In genomic region chr10:42953684-42954674, GRCh38 we compare ENCODE assay signal across 21 cellular contexts.
DNase-seq lines count a peak whose midpoint lies in the region; TF ChIP-seq lines count a peak whose summit lies in the region.
"Had no signal": no experiment of that assay in that cellular context is flagged by ENCODE, and none has a peak within 500 bp of the region (broad histone marks: within the 10 kb centered on the region; RNA-seq: fewer than 3 reads in every experiment).

No MANE protein-coding gene starts in this region.

- H3K4me3 Mint-ChIP-seq in endothelial cell (ENCODE audit: unreplicated experiment) (peak overlapping the region; percentile 42), osteocyte (ENCODE audit: unreplicated experiment) (no peak overlapping the region)
- H3K4me3 Mint-ChIP-seq: activated naive CD8-positive, alpha-beta T cell; CD8-positive, alpha-beta memory T cell had no signal

- H3K36me3 Mint-ChIP-seq in endothelial cell (ENCODE audit: low read depth, unreplicated experiment) (no peaks in the 10 kb centered on the region), osteocyte (ENCODE audit: unreplicated experiment) (no peaks in the 10 kb centered on the region)
- H3K36me3 Mint-ChIP-seq: activated naive CD8-positive, alpha-beta T cell; CD8-positive, alpha-beta memory T cell had no signal

- H3K4me1 Mint-ChIP-seq in endothelial cell (ENCODE audit: unreplicated experiment) (peaks cover 8% of the 10 kb centered on the region), osteocyte (ENCODE audit: unreplicated experiment) (peaks cover 14% of the 10 kb centered on the region)
- H3K4me1 Mint-ChIP-seq: CD8-positive, alpha-beta memory T cell had no signal

- DNase-seq in AG20443 (ENCODE audit: low spot score), result peak; percentile 3
- DNase-seq in endothelial cell (ENCODE audit: low spot score), result peak; percentile 1
- DNase-seq in osteocyte (ENCODE audit: extremely low spot score, unreplicated experiment), result peak; percentile 72
- DNase-seq in NCI-H1105 treated with DMSO at 0.1 percent for 48 hours (lab: John Stamatoyannopoulos, UW), result no peak
- no peak for DNase-seq in GM10248 (ENCODE audit: extremely low spot score)
- DNase-seq in SJCRH30, result no peak
- DNase-seq: activated CD4-positive, alpha-beta T cell treated with anti-CD3 and anti-CD28 coated beads, Interleukin-2, amount 50 U/mL, for 48 hours; CD8-positive, alpha-beta memory T cell; effector CD8-positive, alpha-beta T cell; foreskin melanocyte; hippocampal formation; MM.1S; NCI-H1436; NCI-H2107; NCI-H510A; NK-92 treated with Interleukin-12 subunit alpha and Interleukin-12 subunit beta, amount 100 ng/mL, for 24 hours; occipital lobe; stimulated activated CD4-positive, alpha-beta T cell treated with anti-CD3 and anti-CD28 coated beads, Interleukin-15, amount 100 ng/mL, for 24 hours; uterus had no signal

- H3K9me3 ChIP-seq in BLaER1 treated with 17β-estradiol and CSF1 and Interleukin-3, amounts not matched to agents 10 nM and 100 nM (replicated peaks in 1 of 11), result peaks cover 0 to 19% (median 8%) of the 10 kb centered on the region in 11 experiments; a peak in 11 of 22 replicates
- H3K9me3 ChIP-seq in SJCRH30 (replicated peaks), result no peaks in the 10 kb centered on the region
- H3K9me3 ChIP-seq: uterus had no signal

- H3K4me2 ChIP-seq in BLaER1 treated with 17β-estradiol and CSF1 and Interleukin-3, amounts not matched to agents 10 nM and 100 nM, result peak overlapping the region in 6 of 11 experiments; percentile 5 to 30 (median 12); a peak in 7 of 22 replicates

- CTCF ChIA-PET in GM10248 (lab: Yijun Ruan, JAX), result no interaction called here

- H3K9me3 Mint-ChIP-seq in endothelial cell (ENCODE audit: unreplicated experiment) (no peaks in the 10 kb centered on the region), osteocyte (ENCODE audit: unreplicated experiment) (peaks cover 5% of the 10 kb centered on the region)

- H3K4me1 ChIP-seq in BLaER1 treated with 17β-estradiol and CSF1 and Interleukin-3, amounts not matched to agents 10 nM and 100 nM, result peaks cover 0 to 15% (median 8%) of the 10 kb centered on the region in 10 experiments; a peak in 12 of 20 replicates
- H3K4me1 ChIP-seq in SJCRH30, result no peaks in the 10 kb centered on the region

- H3K27me3 Mint-ChIP-seq in endothelial cell (ENCODE audit: unreplicated experiment) (peaks cover 9% of the 10 kb centered on the region), osteocyte (ENCODE audit: unreplicated experiment) (peaks cover 5% of the 10 kb centered on the region)
- H3K27me3 Mint-ChIP-seq: activated naive CD8-positive, alpha-beta T cell had no signal

- H3K9ac ChIP-seq in BLaER1 treated with 17β-estradiol and CSF1 and Interleukin-3, amounts not matched to agents 10 nM and 100 nM, result no peak overlapping the region

- no peaks in the 10 kb centered on the region for H4K20me1 ChIP-seq in BLaER1 treated with 17β-estradiol and CSF1 and Interleukin-3, amounts not matched to agents 10 nM and 100 nM

- no peaks in the 10 kb centered on the region for H3K36me3 ChIP-seq in BLaER1 treated with 17β-estradiol and CSF1 and Interleukin-3, amounts not matched to agents 10 nM and 100 nM
- no peaks in the 10 kb centered on the region for H3K36me3 ChIP-seq in SJCRH30
- H3K36me3 ChIP-seq: uterus had no signal

- H3K27ac Mint-ChIP-seq in endothelial cell (ENCODE audit: unreplicated experiment) (no peak overlapping the region), osteocyte (ENCODE audit: unreplicated experiment) (no peak overlapping the region)
- H3K27ac Mint-ChIP-seq: activated naive CD8-positive, alpha-beta T cell; CD8-positive, alpha-beta memory T cell had no signal

- POLR2A ChIA-PET in GM10248 (lab: Yijun Ruan, JAX), result no interaction called here

- no peak overlapping the region for H3K27ac ChIP-seq in BLaER1 treated with 17β-estradiol and CSF1 and Interleukin-3, amounts not matched to agents 10 nM and 100 nM
- no peak overlapping the region for H3K27ac ChIP-seq in SJCRH30
- H3K27ac ChIP-seq: uterus had no signal

- H3K27me3 ChIP-seq in BLaER1 treated with 17β-estradiol and CSF1 and Interleukin-3, amounts not matched to agents 10 nM and 100 nM, result no peaks in the 10 kb centered on the region
- no peaks in the 10 kb centered on the region for H3K27me3 ChIP-seq in SJCRH30

- no peak overlapping the region for H3K4me3 ChIP-seq in BLaER1 treated with 17β-estradiol and CSF1 and Interleukin-3, amounts not matched to agents 10 nM and 100 nM
- H3K4me3 ChIP-seq in SJCRH30, result no peak overlapping the region
- H3K4me3 ChIP-seq: uterus had no signal

- TF ChIP-seq CTCF in endothelial cell (IDR thresholded peaks at IDR 0.05; ENCODE audit: unreplicated experiment), result no peak
- TF ChIP-seq CTCF in osteocyte (IDR thresholded peaks at IDR 0.05), result no peak
- TF ChIP-seq CTCF in GM10248 (IDR thresholded peaks at IDR 0.05; ENCODE audit: control extremely low read depth, extremely low read depth, low read depth, missing control alignments), result no peak

Comparison
In these comparisons a context has a peak if more than half of its experiments do, and no peak if none do; other contexts are left out.
1. DNase-seq: peak in AG20443 (single experiment), endothelial cell (single experiment) and osteocyte (single experiment); none in NCI-H1105 treated with DMSO at 0.1 percent for 48 hours (single experiment), GM10248 (single experiment) and SJCRH30 (0 of 2).